2 cellular contexts compared by ENCODE assay signal in the genomic region with DNA sequence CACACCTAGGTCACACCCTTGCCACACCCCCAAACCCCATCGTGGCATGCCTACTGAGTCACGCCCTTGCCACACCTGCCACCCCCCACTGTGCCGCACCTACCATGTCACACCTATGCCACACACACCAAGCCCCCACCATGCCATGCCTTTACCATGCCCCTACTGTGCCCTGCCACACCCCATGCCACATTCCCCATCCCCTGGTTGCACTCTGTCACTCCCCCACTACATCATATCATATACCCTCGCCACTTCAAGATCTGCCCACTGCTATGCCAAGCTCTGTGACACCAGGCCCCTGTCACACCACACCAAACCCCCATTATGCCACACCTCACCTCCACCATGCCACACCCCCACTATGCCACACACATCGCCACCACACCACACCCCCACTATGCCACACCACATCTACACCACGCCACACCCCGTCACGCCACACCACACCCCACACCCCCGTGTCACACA.
TF ChIP-seq lines count a peak whose summit lies in the region.

No MANE protein-coding gene starts in this region.

TF ChIP-seq in HEK293, 187 proteins besides CTCF, POLR2A, EP300 and RAD21 (continues in another document):
- TF ChIP-seq ZNF138 (tag by site-specific recombination; IDR thresholded peaks at IDR 0.05; ENCODE audit: borderline replicate concordance) (no peak), ZNF24 (tag by site-specific recombination; IDR thresholded peaks at IDR 0.05) (no peak), ZNF221 (tag by site-specific recombination; IDR thresholded peaks at IDR 0.05; ENCODE audit: borderline replicate concordance) (no peak), GLI4 (tag by site-specific recombination; IDR thresholded peaks at IDR 0.05) (no peak), ZIC2 (tag by site-specific recombination; IDR thresholded peaks at IDR 0.05) (no peak), ZNF677 (tag by site-specific recombination; IDR thresholded peaks at IDR 0.05) (no peak), ZNF571 (tag by site-specific recombination; IDR thresholded peaks at IDR 0.05) (no peak), GLIS2 (tag by site-specific recombination; IDR thresholded peaks at IDR 0.05) (0 out of 2 replicates have a peak, but pooled peaks have one; percentile 19), MEIS1 (CRISPR knock-in tag; IDR thresholded peaks at IDR 0.05; ENCODE audit: borderline replicate concordance) (no peak), ZNF416 (tag by site-specific recombination; IDR thresholded peaks at IDR 0.05) (no peak), ZSCAN23 (tag by site-specific recombination; IDR thresholded peaks at IDR 0.05) (no peak), ZNF398 (tag by site-specific recombination; IDR thresholded peaks at IDR 0.05) (no peak), ZNF664 (tag by site-specific recombination; IDR thresholded peaks at IDR 0.05) (no peak), KLF8 (tag by site-specific recombination; IDR thresholded peaks at IDR 0.05) (peak; percentile 100), ZNF19 (tag by site-specific recombination; IDR thresholded peaks at IDR 0.05; ENCODE audit: low read depth) (no peak), ZBTB48 (tag by site-specific recombination; IDR thresholded peaks at IDR 0.05) (no peak), ZNF146 (tag by site-specific recombination; IDR thresholded peaks at IDR 0.05) (no peak), ZNF211 (tag by site-specific recombination; IDR thresholded peaks at IDR 0.05; ENCODE audit: low read depth) (no peak), ZNF112 (tag by site-specific recombination; IDR thresholded peaks at IDR 0.05) (no peak), ZNF549 (tag by site-specific recombination; IDR thresholded peaks at IDR 0.05) (no peak), ZBTB6 (tag by site-specific recombination; IDR thresholded peaks at IDR 0.05) (no peak), ZNF423 (tag by site-specific recombination; IDR thresholded peaks at IDR 0.05) (no peak), KLF17 (tag by site-specific recombination; IDR thresholded peaks at IDR 0.05) (peak; percentile 100), ZNF10 (tag by site-specific recombination; IDR thresholded peaks at IDR 0.05) (no peak), ZNF324 (tag by site-specific recombination; IDR thresholded peaks at IDR 0.05) (no peak), ZNF629 (tag by site-specific recombination; IDR thresholded peaks at IDR 0.05) (no peak), KLF9 (tag by site-specific recombination; IDR thresholded peaks at IDR 0.05; ENCODE audit: low read depth) (peak; percentile 90), HOXD13 (CRISPR knock-in tag; IDR thresholded peaks at IDR 0.05; ENCODE audit: borderline replicate concordance) (no peak), KLF16 (tag by site-specific recombination; IDR thresholded peaks at IDR 0.05) (no peak), KLF1 (tag by site-specific recombination; IDR thresholded peaks at IDR 0.05) (peak; percentile 100)
- TF ChIP-seq, protein P1, sequence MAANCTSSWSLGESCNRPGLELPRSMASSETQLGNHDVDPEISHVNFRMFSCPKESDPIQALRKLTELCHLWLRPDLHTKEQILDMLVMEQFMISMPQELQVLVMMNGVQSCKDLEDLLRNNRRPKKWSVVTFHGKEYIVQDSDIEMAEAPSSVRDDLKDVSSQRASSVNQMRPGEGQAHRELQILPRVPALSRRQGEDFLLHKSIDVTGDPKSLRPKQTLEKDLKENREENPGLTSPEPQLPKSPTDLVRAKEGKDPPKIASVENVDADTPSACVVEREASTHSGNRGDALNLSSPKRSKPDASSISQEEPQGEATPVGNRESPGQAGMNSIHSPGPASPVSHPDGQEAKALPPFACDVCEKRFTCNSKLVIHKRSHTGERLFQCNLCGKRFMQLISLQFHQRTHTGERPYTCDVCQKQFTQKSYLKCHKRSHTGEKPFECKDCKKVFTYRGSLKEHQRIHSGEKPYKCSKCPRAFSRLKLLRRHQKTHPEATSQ (tag by site-specific recombination; IDR thresholded peaks at IDR 0.05), result no peak

TF ChIP-seq in H1, 55 proteins besides CTCF, POLR2A, EP300 and RAD21:
- no peak for TF ChIP-seq SRF (IDR thresholded peaks at IDR 0.05; ENCODE audit: low read depth, low read length)
- TF ChIP-seq EGR1 (IDR thresholded peaks at IDR 0.05; ENCODE audit: borderline replicate concordance, low read depth, low read length), result no peak
- TF ChIP-seq SIX5 (IDR thresholded peaks at IDR 0.05; ENCODE audit: low read depth, low read length), result no peak
- TF ChIP-seq CHD2 (IDR thresholded peaks at IDR 0.05; ENCODE audit: low read length), result no peak
- TF ChIP-seq CBX5 (IDR thresholded peaks at IDR 0.05; ENCODE audit: low read depth, low read length), result no peak
- TF ChIP-seq RXRA (IDR thresholded peaks at IDR 0.05; ENCODE audit: insufficient read depth, low read depth, low read length), result no peak
- TF ChIP-seq JUND (IDR thresholded peaks at IDR 0.05; ENCODE audit: low read length), result no peak
- no peak for TF ChIP-seq GTF2F1 (IDR thresholded peaks at IDR 0.05; ENCODE audit: borderline replicate concordance, low read depth, low read length)
- TF ChIP-seq TEAD4 (IDR thresholded peaks at IDR 0.05; ENCODE audit: low read depth, low read length), result no peak
- TF ChIP-seq SIN3A (conservative IDR thresholded peaks at IDR 0.05 in 1 of 2, IDR thresholded peaks at IDR 0.05 in 1 of 2; ENCODE audit: low read depth in 1 of 2, low read length in 2 of 2), result no peak
- no peak for TF ChIP-seq NANOG (IDR thresholded peaks at IDR 0.05; ENCODE audit: insufficient read depth, low read depth, low read length, poor library complexity, severe bottlenecking)
- no peak for TF ChIP-seq POLR2AphosphoS5 (IDR thresholded peaks at IDR 0.05; ENCODE audit: low read depth, low read length)
- TF ChIP-seq SIRT6 (IDR thresholded peaks at IDR 0.05; ENCODE audit: low read length), result no peak
- no peak for TF ChIP-seq YY1 (IDR thresholded peaks at IDR 0.05; ENCODE audit: low read depth, low read length)
- TF ChIP-seq BRCA1 (IDR thresholded peaks at IDR 0.05; ENCODE audit: low read depth, low read length), result no peak
- TF ChIP-seq, protein P2, sequence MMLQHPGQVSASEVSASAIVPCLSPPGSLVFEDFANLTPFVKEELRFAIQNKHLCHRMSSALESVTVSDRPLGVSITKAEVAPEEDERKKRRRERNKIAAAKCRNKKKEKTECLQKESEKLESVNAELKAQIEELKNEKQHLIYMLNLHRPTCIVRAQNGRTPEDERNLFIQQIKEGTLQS (IDR thresholded peaks at IDR 0.05; ENCODE audit: insufficient read depth, low read depth, low read length), result no peak
